10 cellular contexts compared by ENCODE assay signal in genomic region chr2:230230087-230230486, GRCh38. TPM values are rescaled to one million over a fixed set of nuclear protein-coding genes. Genes with fewer than 3 reads are reported as not detected.
A peak's percentile ranks its signal among the peaks of the same experiment; 100 is the strongest.
DNase-seq lines count a peak whose midpoint lies in the region; ATAC-seq and TF ChIP-seq lines count a peak whose summit lies in the region.
"Had no signal": no experiment of that assay in that cellular context is flagged by ENCODE, and none has a peak within 500 bp of the region (broad histone marks: within the 10 kb centered on the region; RNA-seq: fewer than 3 reads in every experiment).

No MANE protein-coding gene starts in this region.

- ATAC-seq in GM21367 (IDR thresholded peaks at IDR 0.05; ENCODE audit: unreplicated experiment), result no peak

- H3K27ac ChIP-seq in OCI-LY3 (ENCODE audit: low read length) (peak overlapping the region; percentile 53), mammary epithelial cell (ENCODE audit: insufficient read depth, low read depth, low read length) (no peak overlapping the region), mesodermal cell (ENCODE audit: low read depth, low read length, severe bottlenecking) (peak overlapping the region; percentile 68)
- H3K27ac ChIP-seq: 22Rv1, tibial artery had no signal

- peaks cover 13% of the 10 kb centered on the region; the same call in 1 of the 2 replicates for H3K9me3 ChIP-seq in OCI-LY3 (ENCODE audit: insufficient read depth, low read length)
- H3K9me3 ChIP-seq in mammary epithelial cell (replicated peaks; ENCODE audit: insufficient read depth, low read length), result peaks cover 5% of the 10 kb centered on the region
- H3K9me3 ChIP-seq in mesodermal cell (ENCODE audit: control insufficient read depth, low read length), result peaks cover 15% of the 10 kb centered on the region

- no peaks in the 10 kb centered on the region for H3K27me3 ChIP-seq in OCI-LY3 (ENCODE audit: low read depth, low read length)
- H3K27me3 ChIP-seq in mammary epithelial cell (ENCODE audit: insufficient read depth, low read length), result no peaks in the 10 kb centered on the region
- H3K27me3 ChIP-seq: tibial artery had no signal

- CTCF ChIA-PET in mammary epithelial cell (lab: Charles Lee; ENCODE audit: low non-redundant PET), result interaction anchor here (0.6 kb wide), 1 partner anchor 405 kb away, joined by 3 read pairs; no protein-coding TSS in a partner anchor

- intact Hi-C loops in mammary epithelial cell (cut with micrococcal nuclease), result no loop called here

- in situ Hi-C loops in mammary epithelial cell (cut with MboI; ENCODE audit: low sequenced_read_pairs in 2 of 2), result no loop called here

- H3K4me1 ChIP-seq in OCI-LY3 (ENCODE audit: low read length) (peaks cover 44% of the 10 kb centered on the region), mammary epithelial cell (ENCODE audit: insufficient read depth, low read length) (peaks cover 10% of the 10 kb centered on the region), mesodermal cell (ENCODE audit: control insufficient read depth, insufficient read depth, low read length, poor library complexity, severe bottlenecking) (no peaks in the 10 kb centered on the region)
- H3K4me1 ChIP-seq: tibial artery had no signal

- peak overlapping the region; percentile 97 for H3K4me3 ChIP-seq in OCI-LY3 (ENCODE audit: low read length)
- H3K4me3 ChIP-seq in mammary epithelial cell (replicated peaks in 1 of 3; ENCODE audit: insufficient read depth in 1 of 3, low read depth in 2 of 3, low read length in 3 of 3), result no peak overlapping the region
- H3K4me3 ChIP-seq in mesodermal cell (ENCODE audit: extremely low read depth, insufficient read depth, low read length, poor library complexity, severe bottlenecking), result no peak overlapping the region
- H3K4me3 ChIP-seq: tibial artery had no signal

- DNase-seq in NK-92 treated with Interleukin-12 subunit alpha and Interleukin-12 subunit beta, amount 100 ng/mL, for 24 hours (lab: John Stamatoyannopoulos, UW), result peak; percentile 24
- no peak for DNase-seq in NK-92 (lab: John Stamatoyannopoulos, UW; ENCODE audit: unreplicated experiment)
- peak; percentile 50 for DNase-seq in mammary epithelial cell
- DNase-seq in D341Med (ENCODE audit: low spot score), result no peak
- no peak for DNase-seq in stimulated activated CD4-positive, alpha-beta T cell treated with anti-CD3 and anti-CD28 coated beads, Interleukin-12 subunit alpha, Interleukin-12 subunit beta, amount 100 ng/mL, for 4 hours
- DNase-seq: tibial artery had no signal

- no peak for TF ChIP-seq CTCF in OCI-LY3 (IDR thresholded peaks at IDR 0.05; ENCODE audit: low read depth, low read length)
- no peak for TF ChIP-seq CTCF in mammary epithelial cell (conservative IDR thresholded peaks at IDR 0.05 in 1 of 2, IDR thresholded peaks at IDR 0.05 in 1 of 2; ENCODE audit: extremely low read depth in 1 of 2, insufficient read depth in 1 of 2, low read depth in 1 of 2, low read length in 2 of 2)

- WGBS in mammary epithelial cell (ENCODE audit: low coverage, missing lambda C conversion rate), result 79% methylated on average over 3 of the region's 3 CpGs
- WGBS in mesodermal cell (ENCODE audit: insufficient coverage in 2 of 2), 2 experiments, result no CpG with 5 or more reads among the region's 3 CpGs

- H3K36me3 ChIP-seq in OCI-LY3 (replicated peaks; ENCODE audit: low read depth, low read length) (peaks cover 40% of the 10 kb centered on the region), mammary epithelial cell (ENCODE audit: insufficient read depth, low read length) (no peaks in the 10 kb centered on the region), mesodermal cell (ENCODE audit: control insufficient read depth, insufficient read depth, low read length) (no peaks in the 10 kb centered on the region)
- H3K36me3 ChIP-seq: tibial artery had no signal

- dilution Hi-C loops in mammary epithelial cell (cut with HindIII; ENCODE audit: low sequenced_read_pairs), result no loop called here

- H3K79me2 ChIP-seq in OCI-LY3 (ENCODE audit: low read length), result peaks cover 99% of the 10 kb centered on the region
- no peaks in the 10 kb centered on the region for H3K79me2 ChIP-seq in mammary epithelial cell (ENCODE audit: insufficient read depth, low read length)

- H4K20me1 ChIP-seq in OCI-LY3 (ENCODE audit: insufficient read depth, low read length) (peaks cover 50% of the 10 kb centered on the region), mammary epithelial cell (ENCODE audit: insufficient read depth, low read length) (no peaks in the 10 kb centered on the region)

- 0 out of 2 replicates have a peak overlapping the region, but pooled peaks have one; percentile 4 for H3K9ac ChIP-seq in OCI-LY3 (ENCODE audit: low read length)
- H3K9ac ChIP-seq in mammary epithelial cell (ENCODE audit: insufficient read depth, low read length), result no peak overlapping the region

- no TSS peak for BruUV-seq in mammary epithelial cell (replicated peaks; lab: Mats Ljungman, UMichigan)

- H3K4me2 ChIP-seq in OCI-LY3 (ENCODE audit: low read length), result peak overlapping the region; percentile 86
- H3K4me2 ChIP-seq in mammary epithelial cell (ENCODE audit: insufficient read depth, low read depth, low read length), result peak overlapping the region; percentile 36

- H2AFZ ChIP-seq in OCI-LY3 (ENCODE audit: low read depth, low read length) (no peak overlapping the region), mammary epithelial cell (ENCODE audit: low read depth, low read length) (peak overlapping the region; percentile 82)

RNA-seq across cellular contexts. Expression of gene SP140, which starts 4.6 kb away (rescaled TPM):
- 1 to 10 TPM in 1 of 2 donors, not detected in 1; 1.9 TPM for total RNA-seq in mammary epithelial cell
- polyA plus RNA-seq in mammary epithelial cell, result 0.66 TPM
- polyA minus RNA-seq in mammary epithelial cell, result not detected
- not detected for polyA plus RNA-seq in mesodermal cell (2013, experiment 1 of 2)
- not detected for polyA plus RNA-seq in mesodermal cell (2013, experiment 2 of 2)

RNA-seq across cellular contexts. Expression of gene SP110, which starts 10.3 kb away (rescaled TPM):
- 10 to 100 TPM; 11.2 to 12.9 TPM for total RNA-seq in mammary epithelial cell
- polyA plus RNA-seq in mammary epithelial cell, result 11.2 TPM
- polyA minus RNA-seq in mammary epithelial cell, result 27.5 TPM
- 2.6 TPM for polyA plus RNA-seq in mesodermal cell (2013, experiment 1 of 2)
- polyA plus RNA-seq in mesodermal cell (2013, experiment 2 of 2), result 3.4 TPM

Comparison
In these comparisons a context has a peak if more than half of its experiments do, and no peak if none do; other contexts are left out.
1. DNase-seq: peak in NK-92 treated with Interleukin-12 subunit alpha and Interleukin-12 subunit beta, amount 100 ng/mL, for 24 hours (single experiment) and mammary epithelial cell (single experiment); none in NK-92 (single experiment), D341Med (single experiment) and stimulated activated CD4-positive, alpha-beta T cell treated with anti-CD3 and anti-CD28 coated beads, Interleukin-12 subunit alpha, Interleukin-12 subunit beta, amount 100 ng/mL, for 4 hours (single experiment).